Comparison of ENCODE assay signal across 1 cellular context in the genomic region with DNA sequence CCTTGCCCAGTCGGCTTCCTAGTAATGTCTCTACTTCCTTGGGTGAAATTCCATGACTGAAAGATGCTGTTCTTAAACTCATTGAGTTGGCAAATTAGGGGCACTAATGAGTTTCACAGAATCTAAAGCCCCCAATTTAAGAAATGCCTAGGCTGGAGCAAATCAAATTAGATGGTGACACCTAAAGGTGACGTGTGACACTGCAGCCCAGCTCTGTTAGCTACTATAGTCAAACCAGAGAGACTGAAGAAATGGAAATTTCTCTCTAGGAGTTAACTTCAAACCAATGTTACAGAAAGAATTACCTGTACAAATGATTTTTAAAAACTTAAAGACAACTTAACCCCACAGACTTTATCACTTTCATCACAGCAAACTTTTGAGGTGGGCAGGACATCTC.
TF ChIP-seq lines count a peak whose summit lies in the region.

No MANE protein-coding gene starts in this region.

TF ChIP-seq in GM12878, 131 proteins besides CTCF, POLR2A, EP300 and RAD21:
- TF ChIP-seq, protein P1, sequence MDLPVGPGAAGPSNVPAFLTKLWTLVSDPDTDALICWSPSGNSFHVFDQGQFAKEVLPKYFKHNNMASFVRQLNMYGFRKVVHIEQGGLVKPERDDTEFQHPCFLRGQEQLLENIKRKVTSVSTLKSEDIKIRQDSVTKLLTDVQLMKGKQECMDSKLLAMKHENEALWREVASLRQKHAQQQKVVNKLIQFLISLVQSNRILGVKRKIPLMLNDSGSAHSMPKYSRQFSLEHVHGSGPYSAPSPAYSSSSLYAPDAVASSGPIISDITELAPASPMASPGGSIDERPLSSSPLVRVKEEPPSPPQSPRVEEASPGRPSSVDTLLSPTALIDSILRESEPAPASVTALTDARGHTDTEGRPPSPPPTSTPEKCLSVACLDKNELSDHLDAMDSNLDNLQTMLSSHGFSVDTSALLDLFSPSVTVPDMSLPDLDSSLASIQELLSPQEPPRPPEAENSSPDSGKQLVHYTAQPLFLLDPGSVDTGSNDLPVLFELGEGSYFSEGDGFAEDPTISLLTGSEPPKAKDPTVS (IDR thresholded peaks at IDR 0.05; ENCODE audit: low read depth, low read length) = no peak
- TF ChIP-seq BMI1 (IDR thresholded peaks at IDR 0.05; ENCODE audit: borderline replicate concordance) (no peak), TAF1 (IDR thresholded peaks at IDR 0.05; ENCODE audit: borderline replicate concordance, low read depth, low read length) (no peak), ASH2L (IDR thresholded peaks at IDR 0.05; ENCODE audit: borderline replicate concordance, low read depth) (no peak), SIX5 (IDR thresholded peaks at IDR 0.05; ENCODE audit: low read depth, low read length, severe bottlenecking) (no peak), ATF7 (IDR thresholded peaks at IDR 0.05; ENCODE audit: low read depth) (no peak), ZNF384 (IDR thresholded peaks at IDR 0.05; ENCODE audit: borderline replicate concordance, low read depth, low read length) (no peak), POLR2AphosphoS2 (IDR thresholded peaks at IDR 0.05; ENCODE audit: low read depth, low read length) (no peak)
